ENCODE assay signal across 22 cellular contexts in genomic region chr2:240958366-240959213, GRCh38. TPM values are rescaled to one million over a fixed set of nuclear protein-coding genes. Genes with fewer than 3 reads are reported as not detected.
DNase-seq lines count a peak whose midpoint lies in the region; ATAC-seq and TF ChIP-seq lines count a peak whose summit lies in the region.
"Had no signal": no experiment of that assay in that cellular context is flagged by ENCODE, and none has a peak within 500 bp of the region (broad histone marks: within the 10 kb centered on the region; RNA-seq: fewer than 3 reads in every experiment).

No MANE protein-coding gene starts in this region.

- H4K20me1 ChIP-seq in MM.1S (ENCODE audit: insufficient read depth, low read length), result no peaks in the 10 kb centered on the region

- H3K9ac ChIP-seq in SK-N-MC (ENCODE audit: insufficient read length), result peak overlapping the region; percentile 59
- no peak overlapping the region for H3K9ac ChIP-seq in MM.1S (ENCODE audit: low read length)

- no peak overlapping the region for H3K4me3 ChIP-seq in SK-N-MC
- no peak overlapping the region for H3K4me3 ChIP-seq in foreskin fibroblast (ENCODE audit: low read depth in 1 of 2, low read length in 2 of 2)
- no peak overlapping the region for H3K4me3 ChIP-seq in MM.1S (ENCODE audit: low read length)
- H3K4me3 ChIP-seq: ascending aorta, smooth muscle cell had no signal

- TF ChIP-seq CTCF in foreskin fibroblast (IDR thresholded peaks at IDR 0.05; ENCODE audit: low read depth, low read length) (no peak), MM.1S (IDR thresholded peaks at IDR 0.05; ENCODE audit: low read length) (no peak)

- no peak overlapping the region for H2AFZ ChIP-seq in MM.1S (ENCODE audit: low read length)

- H3K27me3 ChIP-seq in layer of hippocampus (ENCODE audit: control insufficient read depth, insufficient read depth, low read length) (no peaks in the 10 kb centered on the region), MM.1S (replicated peaks; ENCODE audit: insufficient read depth, low read length) (peaks cover 61% of the 10 kb centered on the region)
- H3K27me3 ChIP-seq: ascending aorta had no signal

- no peaks in the 10 kb centered on the region for H3K9me3 ChIP-seq in SK-N-MC (ENCODE audit: low read depth, low read length)
- H3K9me3 ChIP-seq in MM.1S (replicated peaks; ENCODE audit: insufficient read depth, low read length), result no peaks in the 10 kb centered on the region
- H3K9me3 ChIP-seq: ascending aorta had no signal

- H3K4me2 ChIP-seq in MM.1S (ENCODE audit: low read depth, low read length), result no peak overlapping the region
- H3K4me2 ChIP-seq: smooth muscle cell had no signal

- no peaks in the 10 kb centered on the region for H3K9me2 ChIP-seq in MM.1S (replicated peaks; ENCODE audit: insufficient read depth, low read length)

- H3K4me1 ChIP-seq in MM.1S (ENCODE audit: low read length), result no peaks in the 10 kb centered on the region

- no peaks in the 10 kb centered on the region for H3F3A ChIP-seq in MM.1S (ENCODE audit: insufficient read depth, low read length)

- intact Hi-C loops in sciatic nerve (cut with DNase I), result no loop called here

- H3K27ac ChIP-seq in SK-N-MC (peak overlapping the region; percentile 62), layer of hippocampus (ENCODE audit: low read depth, low read length) (peak overlapping the region; percentile 72), MM.1S (ENCODE audit: low read length) (no peak overlapping the region)

- ATAC-seq in sciatic nerve, result no peak
- ATAC-seq in activated CD4-positive, CD25-positive, alpha-beta regulatory T cell treated with anti-CD3 and anti-CD28 coated beads, Interleukin-2, amount 50 U/mL, for 24 hours, result no peak
- ATAC-seq: CD8-positive, alpha-beta T cell had no signal

- no peaks in the 10 kb centered on the region for H3K79me2 ChIP-seq in MM.1S (ENCODE audit: low read length)

- no peaks in the 10 kb centered on the region for H3K36me3 ChIP-seq in SK-N-MC (ENCODE audit: insufficient read depth, low read length)
- no peaks in the 10 kb centered on the region for H3K36me3 ChIP-seq in MM.1S (replicated peaks; ENCODE audit: insufficient read depth, low read length)
- H3K36me3 ChIP-seq: ascending aorta had no signal

- peak; percentile 6 for DNase-seq in activated CD4-positive, alpha-beta T cell treated with anti-CD3 and anti-CD28 coated beads for 1 hour
- DNase-seq in activated CD4-positive, alpha-beta T cell treated with anti-CD3 and anti-CD28 coated beads for 48 hours, result no peak
- DNase-seq in SK-N-MC (ENCODE audit: low read depth, low spot score), result no peak
- peak; percentile 60 for DNase-seq in sciatic nerve (ENCODE audit: low spot score)
- no peak for DNase-seq in foreskin fibroblast
- DNase-seq in MM.1S, result no peak
- DNase-seq: activated naive CD4-positive, alpha-beta T cell; cortex of kidney; glutamatergic neuron; immature natural killer cell; IMR-90; NCI-H2107; NCI-H82; trophoblast cell had no signal

RNA-seq across cellular contexts. Expression of gene SNED1, which starts 39.8 kb away (rescaled TPM):
- total RNA-seq in sciatic nerve, result 148 TPM

RNA-seq across cellular contexts. Expression of gene CROCC2, which starts 52.5 kb away (rescaled TPM):
- total RNA-seq in sciatic nerve, result 0.18 TPM
- total RNA-seq: activated CD8-positive, alpha-beta memory T cell treated with anti-CD3 and anti-CD28 coated beads for 36 hours; CD8-positive, alpha-beta T cell; epithelial cell of proximal tubule; IMR-90; mononuclear cell; smooth muscle cell had no signal

Comparison
In these comparisons a context has a peak if more than half of its experiments do, and no peak if none do; other contexts are left out.
1. DNase-seq: peak in activated CD4-positive, alpha-beta T cell treated with anti-CD3 and anti-CD28 coated beads for 1 hour (single experiment) and sciatic nerve (single experiment); none in activated CD4-positive, alpha-beta T cell treated with anti-CD3 and anti-CD28 coated beads for 48 hours (single experiment), SK-N-MC (single experiment), foreskin fibroblast (0 of 2) and MM.1S (single experiment).